27 cellular contexts compared by ENCODE assay signal in the genomic region with DNA sequence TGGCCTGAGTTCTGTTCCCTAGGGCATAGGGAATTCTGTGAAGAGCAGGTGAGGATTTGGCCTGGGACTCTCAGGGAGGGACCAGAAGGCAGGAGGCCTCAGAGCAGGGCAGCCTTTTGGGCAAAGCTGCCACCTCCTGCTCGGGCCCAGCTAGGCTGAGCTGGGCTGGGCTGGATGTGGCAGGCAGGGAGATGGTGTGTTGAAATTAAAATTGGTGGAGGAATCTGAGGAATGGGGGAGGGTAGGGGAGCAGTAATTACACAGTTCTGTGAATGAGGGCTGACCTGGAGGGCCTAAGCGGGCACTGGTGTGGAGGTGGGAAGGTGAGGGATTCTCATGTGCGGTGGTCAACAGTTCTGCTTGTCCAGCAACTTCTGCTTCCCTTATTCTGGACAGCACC.
"Had no signal": no experiment of that assay in that cellular context is flagged by ENCODE, and none has a peak within 500 bp of the region (broad histone marks: within the 10 kb centered on the region; RNA-seq: fewer than 3 reads in every experiment).

No MANE protein-coding gene starts in this region.

- H3K36me3 ChIP-seq: adrenal gland, breast epithelium, MG63 had no signal

- DNase-seq: activated CD4-positive, alpha-beta T cell treated with anti-CD3 and anti-CD28 coated beads for 48 hours; activated CD4-positive, alpha-beta T cell treated with anti-CD3 and anti-CD28 coated beads, Interleukin-2, amount 50 U/mL, for 4 hours; activated CD8-positive, alpha-beta memory T cell treated with anti-CD3 and anti-CD28 coated beads, Interleukin-2, amount 10 ng/mL, durations not matched to agents 7 days and 5 days; activated effector memory CD4-positive, alpha-beta T cell treated with anti-CD3 and anti-CD28 coated beads, Interleukin-2, amount 50 U/mL, for 16 hours; activated naive CD4-positive, alpha-beta T cell treated with Interleukin-2 at 50 U/mL for 16 hours; activated T-cell treated with anti-CD3 and anti-CD28 coated beads, Interleukin-2, amount 50 U/mL, for 24 hours; adrenal gland; anterior cingulate cortex; caudate nucleus; MG63; NCI-H1048; NCI-H146; NCI-H1930; NCI-H2107; NCI-H510A treated with DMSO at 0.1 percent for 48 hours; NCI-H69; NK-92 treated with Interleukin-12 subunit alpha and Interleukin-12 subunit beta, amount 100 ng/mL, for 24 hours; OCI-M1; RPMI8226; T-cell had no signal

- H3K27ac Mint-ChIP-seq: activated CD8-positive, alpha-beta memory T cell treated with anti-CD3 and anti-CD28 coated beads, Interleukin-2, amount 10 ng/mL, durations not matched to agents 7 days and 5 days; activated naive CD4-positive, alpha-beta T cell treated with anti-CD3 and anti-CD28 coated beads, Interleukin-2, amount 50 U/mL, for 72 hours; activated T-cell treated with anti-CD3 and anti-CD28 coated beads, Interleukin-2, amount 50 U/mL, for 24 hours; activated T-helper 1 cell treated with anti-CD3 and anti-CD28 coated beads, Interleukin-12 subunit alpha, Interleukin-12 subunit beta, Interleukin-2, Interleukin-4 antibody, amounts not matched to agents 30 ng/mL and 10 ng/mL and 1 ng/mL, durations not matched to agents 14 hours and 24 hours and 36 hours; T-cell had no signal

- H3K27ac ChIP-seq: adrenal gland, breast epithelium, SK-N-MC had no signal

- H3K9me3 ChIP-seq: adrenal gland, breast epithelium, MG63 had no signal

- H3K4me1 ChIP-seq: adrenal gland, breast epithelium had no signal

- H3K4me3 ChIP-seq: adrenal gland, breast epithelium, MG63, SK-N-MC had no signal

- H3K9me3 Mint-ChIP-seq: activated naive CD4-positive, alpha-beta T cell treated with anti-CD3 and anti-CD28 coated beads, Interleukin-2, amount 50 U/mL, for 72 hours; activated T-cell treated with anti-CD3 and anti-CD28 coated beads, Interleukin-2, amount 50 U/mL, for 24 hours; activated T-helper 1 cell treated with anti-CD3 and anti-CD28 coated beads, Interleukin-12 subunit alpha, Interleukin-12 subunit beta, Interleukin-2, Interleukin-4 antibody, amounts not matched to agents 30 ng/mL and 10 ng/mL and 1 ng/mL, durations not matched to agents 14 hours and 24 hours and 36 hours; T-cell had no signal

- H3K4me3 Mint-ChIP-seq: activated CD8-positive, alpha-beta memory T cell treated with anti-CD3 and anti-CD28 coated beads, Interleukin-2, amount 10 ng/mL, durations not matched to agents 7 days and 5 days; activated T-cell treated with anti-CD3 and anti-CD28 coated beads, Interleukin-2, amount 50 U/mL, for 24 hours; activated T-helper 1 cell treated with anti-CD3 and anti-CD28 coated beads, Interleukin-12 subunit alpha, Interleukin-12 subunit beta, Interleukin-2, Interleukin-4 antibody, amounts not matched to agents 30 ng/mL and 10 ng/mL and 1 ng/mL, durations not matched to agents 14 hours and 24 hours and 36 hours; T-cell had no signal

- H3K27me3 Mint-ChIP-seq: activated CD8-positive, alpha-beta memory T cell treated with anti-CD3 and anti-CD28 coated beads, Interleukin-2, amount 10 ng/mL, durations not matched to agents 7 days and 5 days; activated T-cell treated with anti-CD3 and anti-CD28 coated beads, Interleukin-2, amount 50 U/mL, for 24 hours; T-cell had no signal

- ATAC-seq: activated CD4-positive, CD25-positive, alpha-beta regulatory T cell treated with anti-CD3 and anti-CD28 coated beads, Interleukin-2, amount 50 U/mL, for 24 hours; activated CD8-positive, alpha-beta memory T cell treated with anti-CD3 and anti-CD28 coated beads, Interleukin-2, amount 10 ng/mL, durations not matched to agents 7 days and 5 days; activated naive CD4-positive, alpha-beta T cell treated with anti-CD3 and anti-CD28 coated beads, Interleukin-2, amount 50 U/mL, for 72 hours; Panc1; Right ventricle myocardium inferior; T-cell had no signal

- H3K27me3 ChIP-seq: adrenal gland, breast epithelium, MG63 had no signal

- H3K36me3 Mint-ChIP-seq: activated CD8-positive, alpha-beta memory T cell treated with anti-CD3 and anti-CD28 coated beads, Interleukin-2, amount 10 ng/mL, durations not matched to agents 7 days and 5 days; activated naive CD4-positive, alpha-beta T cell treated with anti-CD3 and anti-CD28 coated beads, Interleukin-2, amount 50 U/mL, for 72 hours; T-cell had no signal
